In the genomic region with DNA sequence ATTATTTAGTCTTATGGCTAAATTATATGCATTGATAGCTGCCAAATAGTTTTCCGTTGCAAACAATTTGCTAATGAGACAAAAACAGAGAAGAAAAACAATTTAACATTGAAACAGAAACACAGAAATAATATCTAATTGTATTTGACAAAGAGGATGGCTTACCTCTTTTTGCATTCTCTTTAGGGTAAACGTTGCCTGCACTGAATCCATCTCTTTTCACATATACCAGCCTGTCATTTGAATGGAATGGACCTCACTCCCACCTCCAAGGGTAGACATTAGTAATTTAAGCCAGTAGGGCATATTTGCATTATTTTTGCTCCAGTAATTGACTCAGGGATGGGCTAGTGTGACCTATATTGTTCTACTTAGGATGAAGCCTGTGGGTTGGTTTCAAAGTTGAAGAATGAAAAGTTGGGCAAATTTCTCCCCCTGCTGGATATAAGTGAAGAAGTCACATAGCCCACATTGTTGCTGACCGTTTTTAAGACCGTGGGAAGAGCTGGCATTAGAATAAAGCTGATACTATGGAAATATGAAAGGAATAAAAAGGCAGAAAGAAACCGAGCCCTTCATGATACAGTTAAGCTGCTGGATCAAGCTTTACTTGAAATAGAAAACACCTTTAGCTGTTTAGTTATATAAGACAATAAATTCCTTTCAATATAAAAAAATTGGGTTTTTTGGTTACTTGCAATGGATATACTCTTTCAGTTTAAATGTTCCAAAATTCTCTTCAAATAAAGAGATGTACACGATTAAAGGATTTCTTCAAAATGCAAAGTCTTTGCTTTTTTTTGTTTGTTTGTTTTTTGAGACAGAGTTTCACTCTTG, we compare ENCODE assay signal across 9 cellular contexts. TPM values are rescaled to one million over a fixed set of nuclear protein-coding genes. Genes with fewer than 3 reads are reported as not detected.
A peak's percentile ranks its signal among the peaks of the same experiment; 100 is the strongest.
DNase-seq lines count a peak whose midpoint lies in the region; ATAC-seq and TF ChIP-seq lines count a peak whose summit lies in the region.
"Had no signal": no experiment of that assay in that cellular context is flagged by ENCODE, and none has a peak within 500 bp of the region (broad histone marks: within the 10 kb centered on the region; RNA-seq: fewer than 3 reads in every experiment).

No MANE protein-coding gene starts in this region.

- no peak overlapping the region for H3K4me3 Mint-ChIP-seq in naive thymus-derived CD8-positive, alpha-beta T cell
- H3K4me3 Mint-ChIP-seq: T-helper 1 cell treated with Interleukin-12 subunit alpha and Interleukin-12 subunit beta and Interleukin-4 antibody, amounts not matched to agents 30 μg/mL and 1 μg/mL, for 36 hours had no signal

- H3K4me1 Mint-ChIP-seq in naive thymus-derived CD8-positive, alpha-beta T cell: peaks cover 0 to 6% (median 2%) of the 10 kb centered on the region in 4 donors

- peaks cover 0 to 1% (median 0%) of the 10 kb centered on the region in 5 donors for H3K27me3 Mint-ChIP-seq in naive thymus-derived CD8-positive, alpha-beta T cell

- no peak overlapping the region for H3K27ac Mint-ChIP-seq in naive thymus-derived CD8-positive, alpha-beta T cell
- H3K27ac Mint-ChIP-seq: T-helper 1 cell treated with Interleukin-12 subunit alpha and Interleukin-12 subunit beta and Interleukin-4 antibody, amounts not matched to agents 30 μg/mL and 1 μg/mL, for 36 hours had no signal

- H3K36me3 Mint-ChIP-seq in naive thymus-derived CD8-positive, alpha-beta T cell: no peaks in the 10 kb centered on the region

- no peaks in the 10 kb centered on the region for H3K9me3 Mint-ChIP-seq in naive thymus-derived CD8-positive, alpha-beta T cell
- H3K9me3 Mint-ChIP-seq: T-helper 1 cell treated with Interleukin-12 subunit alpha and Interleukin-12 subunit beta and Interleukin-4 antibody, amounts not matched to agents 30 μg/mL and 1 μg/mL, for 36 hours had no signal

- POLR2A ChIA-PET in naive thymus-derived CD8-positive, alpha-beta T cell (lab: Charles Lee): no interaction called here

- ATAC-seq in GM18499 (IDR thresholded peaks at IDR 0.05; ENCODE audit: insufficient read depth, unreplicated experiment): peak; percentile 63
- peak; percentile 61 to 83 for ATAC-seq in naive thymus-derived CD8-positive, alpha-beta T cell

- no peak overlapping the region for H3K4me3 ChIP-seq in epithelial cell of proximal tubule (ENCODE audit: low read depth, low read length)

- peak; percentile 70 for TF ChIP-seq CTCF in epithelial cell of proximal tubule (conservative IDR thresholded peaks at IDR 0.05; ENCODE audit: low read depth, low read length)

- DNase-seq in CD1c-positive myeloid dendritic cell (ENCODE audit: extremely low spot score) (peak; percentile 57), HT1080 (ENCODE audit: low read depth) (peak; percentile 65), SHP77 treated with DMSO at 0.1 percent for 48 hours (lab: John Stamatoyannopoulos, UW) (peak; percentile 14), epithelial cell of proximal tubule (ENCODE audit: low read depth) (peak; percentile 22)
- peak in 3 of 10 donors; percentile 43 to 49 (median 47) for DNase-seq in naive thymus-derived CD8-positive, alpha-beta T cell
- DNase-seq in activated CD8-positive, alpha-beta memory T cell treated with anti-CD3 and anti-CD28 coated beads, Interleukin-2, amount 50 U/mL, for 4 hours: no peak
- no peak for DNase-seq in stimulated activated naive CD4-positive, alpha-beta T cell treated with Interleukin-2 at 50 U/mL for 16 hours (lab: John Stamatoyannopoulos, UW)

RNA-seq across cellular contexts. Expression of gene PIERCE2, which starts 26.9 kb away (rescaled TPM):
- total RNA-seq in HT1080 (2014; rRNA removed; shearing (Covaris generic)): 0.27 and 1.00 TPM in 2 replicates
- polyA plus RNA-seq in HT1080 (2015; cell fraction: cytosol; rRNA removed): 2.0 and 2.9 TPM in 2 replicates
- 0.70 and 0.96 TPM in 2 replicates for polyA plus RNA-seq in HT1080 (2015; cell fraction: nucleus; rRNA removed)
- 1.4 and 3.3 TPM in 2 replicates for total RNA-seq in epithelial cell of proximal tubule
- not detected for total RNA-seq in naive thymus-derived CD8-positive, alpha-beta T cell
- polyA plus RNA-seq in naive thymus-derived CD8-positive, alpha-beta T cell: under 1 TPM in 2 of 3 donors, not detected in 1; 0.44 to 0.50 TPM

RNA-seq across cellular contexts. Expression of gene CCPG1, which starts 27.0 kb away (rescaled TPM):
- 12.8 and 14.6 TPM in 2 replicates for total RNA-seq in HT1080 (2014; rRNA removed; shearing (Covaris generic))
- polyA plus RNA-seq in HT1080 (2015; cell fraction: cytosol; rRNA removed): 16.5 and 23.3 TPM in 2 replicates
- polyA plus RNA-seq in HT1080 (2015; cell fraction: nucleus; rRNA removed): 46.1 and 49.6 TPM in 2 replicates
- 17.6 and 23.8 TPM in 2 replicates for total RNA-seq in epithelial cell of proximal tubule
- total RNA-seq in naive thymus-derived CD8-positive, alpha-beta T cell: 10 to 100 TPM; 30.4 to 30.9 TPM
- polyA plus RNA-seq in naive thymus-derived CD8-positive, alpha-beta T cell: 10 to 100 TPM; 13.1 to 30.4 (median 29.2) TPM

Comparison
In these comparisons a context has a peak if more than half of its experiments do, and no peak if none do; other contexts are left out.
1. DNase-seq: peak in CD1c-positive myeloid dendritic cell (single experiment), HT1080 (single experiment), SHP77 treated with DMSO at 0.1 percent for 48 hours (single experiment) and epithelial cell of proximal tubule (single experiment); none in activated CD8-positive, alpha-beta memory T cell treated with anti-CD3 and anti-CD28 coated beads, Interleukin-2, amount 50 U/mL, for 4 hours (single experiment) and stimulated activated naive CD4-positive, alpha-beta T cell treated with Interleukin-2 at 50 U/mL for 16 hours (single experiment).